ENCODE assay signal across 13 cellular contexts in genomic region chr2:238430781-238431180, GRCh38.
"Had no signal": no experiment of that assay in that cellular context is flagged by ENCODE, and none has a peak within 500 bp of the region (broad histone marks: within the 10 kb centered on the region; RNA-seq: fewer than 3 reads in every experiment).

No MANE protein-coding gene starts in this region.

- H3K4me3 Mint-ChIP-seq: activated B cell treated with CpG ODN at 0.5 μM for 24 hours had no signal

- H3K27ac ChIP-seq: cardiac muscle cell, sigmoid colon, spleen, thoracic aorta, upper lobe of right lung had no signal

- DNase-seq: activated B cell treated with CpG ODN at 0.5 μM for 24 hours; activated CD4-positive, alpha-beta T cell treated with anti-CD3 and anti-CD28 coated beads for 48 hours; activated CD8-positive, alpha-beta memory T cell treated with anti-CD3 and anti-CD28 coated beads for 24 hours; activated naive CD4-positive, alpha-beta T cell treated with Interleukin-2 at 50 U/mL for 16 hours; foreskin keratinocyte; glutamatergic neuron; hypothalamus; mesendoderm; sigmoid colon; spleen; upper lobe of right lung had no signal

- H3K4me3 ChIP-seq: cardiac muscle cell, sigmoid colon, spleen, thoracic aorta, upper lobe of right lung had no signal

- H3K9me3 Mint-ChIP-seq: activated B cell treated with CpG ODN at 0.5 μM for 24 hours had no signal

- H3K27ac Mint-ChIP-seq: activated B cell treated with CpG ODN at 0.5 μM for 24 hours had no signal

- H3K9me3 ChIP-seq: sigmoid colon, thoracic aorta, upper lobe of right lung had no signal

- H3K27me3 ChIP-seq: cardiac muscle cell, foreskin keratinocyte, sigmoid colon, spleen, upper lobe of right lung had no signal

- ATAC-seq: foreskin keratinocyte, upper lobe of right lung had no signal

- H3K27me3 Mint-ChIP-seq: activated B cell treated with CpG ODN at 0.5 μM for 24 hours had no signal
